In genomic region chr10:52652431-52653220, GRCh38 we compare ENCODE assay signal across 12 cellular contexts.
DNase-seq lines count a peak whose midpoint lies in the region; ATAC-seq and TF ChIP-seq lines count a peak whose summit lies in the region.
"Had no signal": no experiment of that assay in that cellular context is flagged by ENCODE, and none has a peak within 500 bp of the region (broad histone marks: within the 10 kb centered on the region; RNA-seq: fewer than 3 reads in every experiment).

No MANE protein-coding gene starts in this region.

- H3K36me3 ChIP-seq in testis (ENCODE audit: low read depth, missing control alignments): no peaks in the 10 kb centered on the region

- no peak for TF ChIP-seq POLR2A in testis (IDR thresholded peaks at IDR 0.05)

- H3K4me1 ChIP-seq in testis: peaks cover 15% of the 10 kb centered on the region

- no peak overlapping the region for H3K4me3 Mint-ChIP-seq in T-helper 2 cell treated with Interferon-gamma antibody and Interleukin-4, amounts not matched to agents 5 μg/mL and 100 μg/mL, for 36 hours
- H3K4me3 Mint-ChIP-seq: activated T-cell treated with anti-CD3 and anti-CD28 coated beads, Interleukin-2, amount 50 U/mL, for 24 hours had no signal

- H3K4me1 Mint-ChIP-seq in T-helper 2 cell treated with Interferon-gamma antibody and Interleukin-4, amounts not matched to agents 5 μg/mL and 100 μg/mL, for 36 hours (ENCODE audit: low read depth): no peaks in the 10 kb centered on the region

- H3K27ac ChIP-seq in cingulate gyrus (ENCODE audit: low read depth, low read length) (peak overlapping the region; percentile 85), testis (peak overlapping the region in 1 of 2 donors; percentile 0)

- H3K9me3 ChIP-seq in testis: no peaks in the 10 kb centered on the region

- intact Hi-C loops in testis (cut with DNase I; ENCODE audit: low total_unique reads): no loop called here

- H3K27me3 ChIP-seq in testis: no peaks in the 10 kb centered on the region

- TF ChIP-seq CTCF in testis (IDR thresholded peaks at IDR 0.05): no peak

- no peak overlapping the region for H3K4me3 ChIP-seq in testis

- H3K36me3 Mint-ChIP-seq in T-helper 2 cell treated with Interferon-gamma antibody and Interleukin-4, amounts not matched to agents 5 μg/mL and 100 μg/mL, for 36 hours (ENCODE audit: low read depth): no peaks in the 10 kb centered on the region

- H3K9me3 Mint-ChIP-seq in T-helper 2 cell treated with Interferon-gamma antibody and Interleukin-4, amounts not matched to agents 5 μg/mL and 100 μg/mL, for 36 hours: no peaks in the 10 kb centered on the region

- no peaks in the 10 kb centered on the region for H3K27me3 Mint-ChIP-seq in T-helper 2 cell treated with Interferon-gamma antibody and Interleukin-4, amounts not matched to agents 5 μg/mL and 100 μg/mL, for 36 hours (ENCODE audit: low read depth)
- H3K27me3 Mint-ChIP-seq: activated T-cell treated with anti-CD3 and anti-CD28 coated beads, Interleukin-2, amount 50 U/mL, for 24 hours had no signal

- no peak overlapping the region for H3K27ac Mint-ChIP-seq in T-helper 2 cell treated with Interferon-gamma antibody and Interleukin-4, amounts not matched to agents 5 μg/mL and 100 μg/mL, for 36 hours
- H3K27ac Mint-ChIP-seq: activated T-cell treated with anti-CD3 and anti-CD28 coated beads, Interleukin-2, amount 50 U/mL, for 24 hours had no signal

- DNase-seq in H4 (ENCODE audit: low spot score) (peak; percentile 76), NCI-H345 (lab: John Stamatoyannopoulos, UW) (peak; percentile 70), pons (ENCODE audit: low spot score) (peak; percentile 96), testis (no peak)
- DNase-seq in stimulated activated CD4-positive, alpha-beta T cell treated with anti-CD3 and anti-CD28 coated beads, Interleukin-15, amount 100 ng/mL, for 24 hours: no peak
- DNase-seq in T-helper 2 cell treated with Interferon-gamma antibody and Interleukin-4, amounts not matched to agents 5 μg/mL and 100 μg/mL, for 36 hours (ENCODE audit: low spot score): no peak
- DNase-seq: activated T-cell treated with anti-CD3 and anti-CD28 coated beads, Interleukin-2, amount 50 U/mL, for 24 hours; DMS 273 treated with DMSO at 0.1 percent for 48 hours; NCI-H1436 treated with DMSO at 0.1 percent for 48 hours; stimulated activated CD4-positive, alpha-beta T cell treated with anti-CD3 and anti-CD28 coated beads, Interleukin-12 subunit alpha, Interleukin-12 subunit beta, amount 100 ng/mL, for 4 hours had no signal

- no peak for ATAC-seq in HG03045 (IDR thresholded peaks at IDR 0.05; ENCODE audit: unreplicated experiment)

- 35 to 36% methylated on average over 7 of the region's 7 CpGs for WGBS in testis, 2 donors

Comparison
In these comparisons a context has a peak if more than half of its experiments do, and no peak if none do; other contexts are left out.
1. DNase-seq: peak in H4 (single experiment), NCI-H345 (single experiment) and pons (single experiment); none in testis (single experiment), stimulated activated CD4-positive, alpha-beta T cell treated with anti-CD3 and anti-CD28 coated beads, Interleukin-15, amount 100 ng/mL, for 24 hours (single experiment) and T-helper 2 cell treated with Interferon-gamma antibody and Interleukin-4, amounts not matched to agents 5 μg/mL and 100 μg/mL, for 36 hours (single experiment).